In the genomic region with DNA sequence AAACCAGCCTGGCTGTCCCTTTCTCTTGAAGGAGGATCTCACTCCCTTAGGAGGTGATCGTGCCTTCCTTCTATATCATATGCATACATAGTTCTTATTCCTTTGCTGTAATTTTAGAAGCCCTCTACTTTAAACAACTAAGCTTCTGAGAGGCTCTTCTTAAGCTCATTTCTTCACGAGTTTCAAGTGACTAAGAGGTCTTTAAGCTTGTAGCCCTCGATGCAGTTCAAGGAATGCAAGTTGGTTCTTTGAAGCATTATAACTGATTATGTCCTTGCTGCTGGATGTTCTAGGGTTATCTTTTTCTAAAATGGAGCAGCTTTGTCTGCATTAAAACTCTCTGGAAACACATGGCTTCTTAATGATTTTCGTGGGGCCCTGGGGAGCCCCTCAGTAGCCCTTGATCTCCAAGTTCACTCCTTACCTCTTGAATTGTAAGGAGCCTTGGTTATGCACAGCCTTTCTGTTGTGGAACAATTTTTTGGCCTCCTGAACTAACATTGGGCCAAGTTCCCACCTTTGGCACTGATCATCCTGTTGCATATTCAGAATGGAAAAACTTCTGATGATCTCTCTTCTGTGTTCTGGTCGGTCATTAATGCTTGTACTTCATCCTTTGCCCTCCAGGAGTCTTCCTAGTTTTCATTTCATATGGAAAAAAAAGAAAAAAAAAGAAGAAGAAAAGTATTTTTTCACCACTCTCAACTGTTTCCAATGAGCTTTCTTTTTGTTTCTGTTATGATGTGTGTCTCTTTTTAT, we compare ENCODE assay signal across 1 cellular context.
TF ChIP-seq lines count a peak whose summit lies in the region.

No MANE protein-coding gene starts in this region.

TF ChIP-seq in HepG2, 621 proteins besides CTCF, POLR2A, EP300 and RAD21:
- TF ChIP-seq SP2 (CRISPR knock-in tag; IDR thresholded peaks at IDR 0.05) (no peak), MAFK (conservative IDR thresholded peaks at IDR 0.05 in 1 of 2, IDR thresholded peaks at IDR 0.05 in 1 of 2; ENCODE audit: low read length in 2 of 2) (no peak), RFXANK (CRISPR knock-in tag; IDR thresholded peaks at IDR 0.05) (no peak), SRY (CRISPR knock-in tag; IDR thresholded peaks at IDR 0.05) (no peak), ZSCAN9 (CRISPR knock-in tag; IDR thresholded peaks at IDR 0.05; ENCODE audit: borderline replicate concordance) (no peak), TEAD3 (CRISPR knock-in tag; optimal IDR thresholded peaks at IDR 0.05; ENCODE audit: borderline replicate concordance) (no peak), ZNF530 (CRISPR knock-in tag; IDR thresholded peaks at IDR 0.05; ENCODE audit: low read depth) (no peak), CHD4 (IDR thresholded peaks at IDR 0.05; ENCODE audit: borderline replicate concordance, low read length) (no peak), JARID2 (CRISPR knock-in tag; IDR thresholded peaks at IDR 0.05; ENCODE audit: insufficient replicate concordance) (no peak), XBP1 (CRISPR knock-in tag; IDR thresholded peaks at IDR 0.05) (no peak), ZNF670 (CRISPR knock-in tag; IDR thresholded peaks at IDR 0.05; ENCODE audit: borderline replicate concordance) (no peak), ZNF280B (CRISPR knock-in tag; IDR thresholded peaks at IDR 0.05; ENCODE audit: borderline replicate concordance) (no peak), ZNF619 (CRISPR knock-in tag; IDR thresholded peaks at IDR 0.05) (no peak)
- TF ChIP-seq, protein P1, sequence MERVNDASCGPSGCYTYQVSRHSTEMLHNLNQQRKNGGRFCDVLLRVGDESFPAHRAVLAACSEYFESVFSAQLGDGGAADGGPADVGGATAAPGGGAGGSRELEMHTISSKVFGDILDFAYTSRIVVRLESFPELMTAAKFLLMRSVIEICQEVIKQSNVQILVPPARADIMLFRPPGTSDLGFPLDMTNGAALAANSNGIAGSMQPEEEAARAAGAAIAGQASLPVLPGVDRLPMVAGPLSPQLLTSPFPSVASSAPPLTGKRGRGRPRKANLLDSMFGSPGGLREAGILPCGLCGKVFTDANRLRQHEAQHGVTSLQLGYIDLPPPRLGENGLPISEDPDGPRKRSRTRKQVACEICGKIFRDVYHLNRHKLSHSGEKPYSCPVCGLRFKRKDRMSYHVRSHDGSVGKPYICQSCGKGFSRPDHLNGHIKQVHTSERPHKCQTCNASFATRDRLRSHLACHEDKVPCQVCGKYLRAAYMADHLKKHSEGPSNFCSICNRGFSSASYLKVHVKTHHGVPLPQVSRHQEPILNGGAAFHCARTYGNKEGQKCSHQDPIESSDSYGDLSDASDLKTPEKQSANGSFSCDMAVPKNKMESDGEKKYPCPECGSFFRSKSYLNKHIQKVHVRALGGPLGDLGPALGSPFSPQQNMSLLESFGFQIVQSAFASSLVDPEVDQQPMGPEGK (CRISPR knock-in tag; IDR thresholded peaks at IDR 0.05): no peak
- TF ChIP-seq, protein P2, sequence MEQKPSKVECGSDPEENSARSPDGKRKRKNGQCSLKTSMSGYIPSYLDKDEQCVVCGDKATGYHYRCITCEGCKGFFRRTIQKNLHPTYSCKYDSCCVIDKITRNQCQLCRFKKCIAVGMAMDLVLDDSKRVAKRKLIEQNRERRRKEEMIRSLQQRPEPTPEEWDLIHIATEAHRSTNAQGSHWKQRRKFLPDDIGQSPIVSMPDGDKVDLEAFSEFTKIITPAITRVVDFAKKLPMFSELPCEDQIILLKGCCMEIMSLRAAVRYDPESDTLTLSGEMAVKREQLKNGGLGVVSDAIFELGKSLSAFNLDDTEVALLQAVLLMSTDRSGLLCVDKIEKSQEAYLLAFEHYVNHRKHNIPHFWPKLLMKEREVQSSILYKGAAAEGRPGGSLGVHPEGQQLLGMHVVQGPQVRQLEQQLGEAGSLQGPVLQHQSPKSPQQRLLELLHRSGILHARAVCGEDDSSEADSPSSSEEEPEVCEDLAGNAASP (CRISPR knock-in tag; IDR thresholded peaks at IDR 0.05; ENCODE audit: borderline replicate concordance): no peak
